17 cellular contexts compared by ENCODE assay signal in the genomic region with DNA sequence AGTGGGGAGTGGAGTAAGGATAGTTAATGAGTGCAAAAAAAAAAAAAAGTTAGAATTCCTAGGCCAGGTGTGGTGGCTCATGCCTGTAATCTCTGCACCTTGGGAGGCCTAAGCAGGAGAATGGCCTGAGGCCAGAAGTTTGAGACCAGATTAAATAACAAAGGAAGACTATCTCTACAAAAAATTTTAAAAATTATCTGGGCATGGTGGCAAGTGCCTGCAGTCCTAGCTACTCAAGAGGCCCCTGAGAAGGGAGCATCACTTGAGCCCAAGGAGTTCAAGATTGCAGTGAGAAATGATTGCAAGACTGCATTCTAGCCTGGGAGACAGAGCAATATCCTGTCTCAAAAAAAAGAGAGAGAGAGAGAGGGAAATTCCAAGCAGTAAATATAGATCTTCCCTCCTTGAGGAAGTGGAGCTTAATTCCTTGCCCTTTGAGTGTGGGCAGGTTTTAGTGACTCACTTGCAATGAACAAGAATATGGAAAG. TPM values are rescaled to one million over a fixed set of nuclear protein-coding genes. Genes with fewer than 3 reads are reported as not detected.
DNase-seq lines count a peak whose midpoint lies in the region; ATAC-seq, FAIRE-seq and TF ChIP-seq lines count a peak whose summit lies in the region.
"Had no signal": no experiment of that assay in that cellular context is flagged by ENCODE, and none has a peak within 500 bp of the region (broad histone marks: within the 10 kb centered on the region; RNA-seq: fewer than 3 reads in every experiment).

No MANE protein-coding gene starts in this region.

- H3K4me3 ChIP-seq in SK-N-SH (ENCODE audit: low read depth in 2 of 2, low read length in 1 of 2), result no peak overlapping the region
- no peak overlapping the region for H3K4me3 ChIP-seq in hepatocyte
- H3K4me3 ChIP-seq in aorta (ENCODE audit: low read length in 2 of 2), result no peak overlapping the region
- no peak overlapping the region for H3K4me3 ChIP-seq in pancreas
- H3K4me3 ChIP-seq: tibial artery had no signal

- H2AFZ ChIP-seq in SK-N-SH (ENCODE audit: low read depth), result no peak overlapping the region
- H2AFZ ChIP-seq in hepatocyte, result no peak overlapping the region

- H4K20me1 ChIP-seq in SK-N-SH (ENCODE audit: insufficient read depth) (no peaks in the 10 kb centered on the region), hepatocyte (ENCODE audit: insufficient read depth, poor library complexity, severe bottlenecking) (no peaks in the 10 kb centered on the region)

- no peak for DNase-seq in SK-N-SH
- DNase-seq in amniotic epithelial cell (ENCODE audit: low read depth), result peak; percentile 74
- DNase-seq in hepatocyte (ENCODE audit: low spot score), result peak; percentile 13
- DNase-seq in aorta, result no peak
- no peak for DNase-seq in GOT3 (lab: John Stamatoyannopoulos, UW)
- no peak for DNase-seq in pancreas
- DNase-seq: activated CD8-positive, alpha-beta memory T cell treated with anti-CD3 and anti-CD28 coated beads, Interleukin-2, amount 50 U/mL, for 4 hours; dermis blood vessel endothelial cell; left cardiac atrium; NCI-H1694; NCI-H748 treated with DMSO at 0.1 percent for 48 hours; tibial artery had no signal

- H3K27me3 ChIP-seq in SK-N-SH (ENCODE audit: insufficient read depth) (no peaks in the 10 kb centered on the region), hepatocyte (no peaks in the 10 kb centered on the region), aorta (ENCODE audit: control insufficient read depth in 1 of 2, insufficient read depth in 2 of 2, low read length in 1 of 2) (no peaks in the 10 kb centered on the region), pancreas (no peaks in the 10 kb centered on the region)
- H3K27me3 ChIP-seq: tibial artery had no signal

- no peak for FAIRE-seq in pancreas (lab: Jason Lieb, UNC)
- FAIRE-seq: GM12891 had no signal

- H3K9me3 ChIP-seq in SK-N-SH (no peaks in the 10 kb centered on the region), hepatocyte (ENCODE audit: low read depth) (no peaks in the 10 kb centered on the region), aorta (ENCODE audit: control insufficient read depth, low read length) (no peaks in the 10 kb centered on the region), pancreas (no peaks in the 10 kb centered on the region)
- H3K9me3 ChIP-seq: tibial artery had no signal

- TF ChIP-seq RAD21 in SK-N-SH (IDR thresholded peaks at IDR 0.05; ENCODE audit: low read length), result no peak

- intact Hi-C loops in aorta (cut with DNase I), result loop anchor here in 1 of 2 donors (5.0 to 10.0 kb wide), 2 partner anchors 146 to 243 kb away; no protein-coding TSS in a partner anchor
- intact Hi-C loops in pancreas (cut with DNase I), result no loop called here

- H3K4me2 ChIP-seq in SK-N-SH (no peak overlapping the region), hepatocyte (no peak overlapping the region)

- no peak for TF ChIP-seq EP300 in SK-N-SH (IDR thresholded peaks at IDR 0.05; ENCODE audit: borderline replicate concordance in 1 of 2, low read depth in 1 of 2, low read length in 1 of 2)

- TF ChIP-seq CTCF in SK-N-SH (IDR thresholded peaks at IDR 0.05), result no peak
- TF ChIP-seq CTCF in hepatocyte (IDR thresholded peaks at IDR 0.05; ENCODE audit: poor library complexity), result no peak
- no peak for TF ChIP-seq CTCF in pancreas (IDR thresholded peaks at IDR 0.05)

- H3K79me2 ChIP-seq in SK-N-SH (ENCODE audit: insufficient read depth), result no peaks in the 10 kb centered on the region
- H3K79me2 ChIP-seq in hepatocyte, result no peaks in the 10 kb centered on the region

- no peak overlapping the region for H3K9ac ChIP-seq in SK-N-SH

- ATAC-seq in SK-N-SH treated with all-trans-retinoic acid at 6 μM for 48 hours, result peak; percentile 77
- ATAC-seq in aorta (ENCODE audit: low FRiP score), result no peak
- no peak for ATAC-seq in HG03439 (IDR thresholded peaks at IDR 0.05; ENCODE audit: unreplicated experiment)
- ATAC-seq in pancreas, result no peak

- H3K4me1 ChIP-seq in SK-N-SH (ENCODE audit: control insufficient read depth in 1 of 2, insufficient read depth in 2 of 2, low read depth in 1 of 2, low read length in 1 of 2) (no peaks in the 10 kb centered on the region), hepatocyte (ENCODE audit: insufficient read depth) (no peaks in the 10 kb centered on the region), aorta (ENCODE audit: control insufficient read depth in 1 of 2, insufficient read depth in 2 of 2, low read length in 2 of 2) (peaks cover 3 to 15% of the 10 kb centered on the region in 2 donors), pancreas (no peaks in the 10 kb centered on the region)

- H3F3A ChIP-seq in SK-N-SH (replicated peaks; ENCODE audit: insufficient read depth), result peaks cover 7% of the 10 kb centered on the region

- POLR2A ChIA-PET in SK-N-SH (lab: Yijun Ruan, JAX), result no interaction called here

- H3K36me3 ChIP-seq in SK-N-SH (replicated peaks in 1 of 2; ENCODE audit: control insufficient read depth in 1 of 2, insufficient read depth in 2 of 2, low read length in 1 of 2) (no peaks in the 10 kb centered on the region), hepatocyte (replicated peaks; ENCODE audit: insufficient read depth, low read depth) (no peaks in the 10 kb centered on the region), aorta (ENCODE audit: control insufficient read depth in 1 of 2, insufficient read depth in 2 of 2, low read length in 1 of 2) (no peaks in the 10 kb centered on the region), pancreas (no peaks in the 10 kb centered on the region)
- H3K36me3 ChIP-seq: tibial artery had no signal

- H3K9me2 ChIP-seq in SK-N-SH (no peaks in the 10 kb centered on the region), hepatocyte (replicated peaks; ENCODE audit: insufficient read depth) (no peaks in the 10 kb centered on the region)

- CTCF ChIA-PET in SK-N-SH (lab: Yijun Ruan, JAX), result no interaction called here

- H3K27ac ChIP-seq in SK-N-SH (ENCODE audit: low read depth in 2 of 2, low read length in 1 of 2), result no peak overlapping the region
- no peak overlapping the region for H3K27ac ChIP-seq in hepatocyte
- H3K27ac ChIP-seq in aorta (ENCODE audit: low read depth in 1 of 2, low read length in 2 of 2), result peak overlapping the region; percentile 17 to 87
- H3K27ac ChIP-seq in pancreas, result no peak overlapping the region
- H3K27ac ChIP-seq: 22Rv1, VCaP had no signal

TF ChIP-seq in SK-N-SH treated with all-trans-retinoic acid at 6 μM for 48 hours, 23 proteins besides CTCF, POLR2A, EP300 and RAD21 (continues in another document):
- no peak for TF ChIP-seq ISL1 (CRISPR knock-in tag; IDR thresholded peaks at IDR 0.05)
- TF ChIP-seq, protein P1, sequence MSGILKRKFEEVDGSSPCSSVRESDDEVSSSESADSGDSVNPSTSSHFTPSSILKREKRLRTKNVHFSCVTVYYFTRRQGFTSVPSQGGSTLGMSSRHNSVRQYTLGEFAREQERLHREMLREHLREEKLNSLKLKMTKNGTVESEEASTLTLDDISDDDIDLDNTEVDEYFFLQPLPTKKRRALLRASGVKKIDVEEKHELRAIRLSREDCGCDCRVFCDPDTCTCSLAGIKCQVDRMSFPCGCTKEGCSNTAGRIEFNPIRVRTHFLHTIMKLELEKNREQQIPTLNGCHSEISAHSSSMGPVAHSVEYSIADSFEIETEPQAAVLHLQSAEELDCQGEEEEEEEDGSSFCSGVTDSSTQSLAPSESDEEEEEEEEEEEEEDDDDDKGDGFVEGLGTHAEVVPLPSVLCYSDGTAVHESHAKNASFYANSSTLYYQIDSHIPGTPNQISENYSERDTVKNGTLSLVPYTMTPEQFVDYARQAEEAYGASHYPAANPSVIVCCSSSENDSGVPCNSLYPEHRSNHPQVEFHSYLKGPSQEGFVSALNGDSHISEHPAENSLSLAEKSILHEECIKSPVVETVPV (CRISPR knock-in tag; IDR thresholded peaks at IDR 0.05), result no peak
- TF ChIP-seq ESRRG (CRISPR knock-in tag; IDR thresholded peaks at IDR 0.05), result no peak
- TF ChIP-seq ZNF565 (CRISPR knock-in tag; conservative IDR thresholded peaks at IDR 0.05; ENCODE audit: low read depth), result no peak
- no peak for TF ChIP-seq TCF4 (CRISPR knock-in tag; IDR thresholded peaks at IDR 0.05; ENCODE audit: borderline replicate concordance)
- no peak for TF ChIP-seq GLIS3 (CRISPR knock-in tag; IDR thresholded peaks at IDR 0.05)

TF ChIP-seq in SK-N-SH, 30 proteins besides CTCF, POLR2A, EP300 and RAD21:
- no peak for TF ChIP-seq NRF1 (IDR thresholded peaks at IDR 0.05; ENCODE audit: low read depth, low read length)
- TF ChIP-seq, protein P2, sequence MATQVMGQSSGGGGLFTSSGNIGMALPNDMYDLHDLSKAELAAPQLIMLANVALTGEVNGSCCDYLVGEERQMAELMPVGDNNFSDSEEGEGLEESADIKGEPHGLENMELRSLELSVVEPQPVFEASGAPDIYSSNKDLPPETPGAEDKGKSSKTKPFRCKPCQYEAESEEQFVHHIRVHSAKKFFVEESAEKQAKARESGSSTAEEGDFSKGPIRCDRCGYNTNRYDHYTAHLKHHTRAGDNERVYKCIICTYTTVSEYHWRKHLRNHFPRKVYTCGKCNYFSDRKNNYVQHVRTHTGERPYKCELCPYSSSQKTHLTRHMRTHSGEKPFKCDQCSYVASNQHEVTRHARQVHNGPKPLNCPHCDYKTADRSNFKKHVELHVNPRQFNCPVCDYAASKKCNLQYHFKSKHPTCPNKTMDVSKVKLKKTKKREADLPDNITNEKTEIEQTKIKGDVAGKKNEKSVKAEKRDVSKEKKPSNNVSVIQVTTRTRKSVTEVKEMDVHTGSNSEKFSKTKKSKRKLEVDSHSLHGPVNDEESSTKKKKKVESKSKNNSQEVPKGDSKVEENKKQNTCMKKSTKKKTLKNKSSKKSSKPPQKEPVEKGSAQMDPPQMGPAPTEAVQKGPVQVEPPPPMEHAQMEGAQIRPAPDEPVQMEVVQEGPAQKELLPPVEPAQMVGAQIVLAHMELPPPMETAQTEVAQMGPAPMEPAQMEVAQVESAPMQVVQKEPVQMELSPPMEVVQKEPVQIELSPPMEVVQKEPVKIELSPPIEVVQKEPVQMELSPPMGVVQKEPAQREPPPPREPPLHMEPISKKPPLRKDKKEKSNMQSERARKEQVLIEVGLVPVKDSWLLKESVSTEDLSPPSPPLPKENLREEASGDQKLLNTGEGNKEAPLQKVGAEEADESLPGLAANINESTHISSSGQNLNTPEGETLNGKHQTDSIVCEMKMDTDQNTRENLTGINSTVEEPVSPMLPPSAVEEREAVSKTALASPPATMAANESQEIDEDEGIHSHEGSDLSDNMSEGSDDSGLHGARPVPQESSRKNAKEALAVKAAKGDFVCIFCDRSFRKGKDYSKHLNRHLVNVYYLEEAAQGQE (IDR thresholded peaks at IDR 0.05; ENCODE audit: low read depth, low read length), result no peak
- no peak for TF ChIP-seq MXI1 (IDR thresholded peaks at IDR 0.05; ENCODE audit: low read depth, low read length)

RNA-seq across cellular contexts. Expression of gene CSTF2T, which starts 19.5 kb away (rescaled TPM):
- polyA plus RNA-seq in SK-N-SH (2012; rRNA removed) (4.3 and 4.6 TPM in 2 replicates), hepatocyte (5.2 and 7.2 TPM in 2 replicates), aorta (10 to 100 TPM in 1 of 2 donors, 1 to 10 TPM in 1; 6.9 to 10.3 TPM), pancreas (1 to 10 TPM; 4.2 to 7.8 TPM)
- polyA plus RNA-seq in SK-N-SH (2012; cell fraction: cytosol; rRNA removed), result 4.7 and 5.4 TPM in 2 replicates
- polyA plus RNA-seq in SK-N-SH (2012; cell fraction: nucleus; rRNA removed), result 2.4 and 3.3 TPM in 2 replicates
- total RNA-seq in hepatocyte (19.6 and 22.3 TPM in 2 replicates), aorta (10 to 100 TPM; 18.2 to 25.2 TPM), pancreas (10 to 100 TPM in 3 of 6 donors, 1 to 10 TPM in 3; 5.9 to 13.2 (median 9.3) TPM)

Comparison
In these comparisons a context has a peak if more than half of its experiments do, and no peak if none do; other contexts are left out.
1. DNase-seq: peak in amniotic epithelial cell (single experiment) and hepatocyte (single experiment); none in SK-N-SH (single experiment), aorta (0 of 2), GOT3 (single experiment) and pancreas (0 of 6).
2. H3K27ac ChIP-seq: peak in aorta (2 of 2); none in SK-N-SH (0 of 2), hepatocyte (single experiment) and pancreas (0 of 4).